In the genomic region with DNA sequence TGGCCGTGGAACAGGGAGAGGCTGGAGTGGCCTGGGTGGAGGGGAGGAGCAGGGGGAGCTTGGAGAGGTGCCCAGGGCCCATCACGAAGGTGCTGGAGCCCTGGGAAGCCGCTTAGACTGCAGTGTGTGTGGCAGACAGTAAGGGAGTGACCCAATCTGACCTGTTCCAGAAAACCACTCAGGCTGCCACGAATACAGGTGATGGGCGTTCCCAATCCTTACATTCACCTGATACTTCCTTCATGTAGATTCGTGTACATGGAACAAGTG, we compare ENCODE assay signal across 24 cellular contexts.
DNase-seq lines count a peak whose midpoint lies in the region; ATAC-seq and TF ChIP-seq lines count a peak whose summit lies in the region.
"Had no signal": no experiment of that assay in that cellular context is flagged by ENCODE, and none has a peak within 500 bp of the region (broad histone marks: within the 10 kb centered on the region; RNA-seq: fewer than 3 reads in every experiment).

No MANE protein-coding gene starts in this region.

- H3K27ac ChIP-seq in cardiac muscle cell, result peak overlapping the region; percentile 67
- peak overlapping the region in 1 of 3 donors; percentile 59 for H3K27ac ChIP-seq in thyroid gland
- H3K27ac ChIP-seq: hepatocyte, neutrophil, SJSA1 had no signal

- TF ChIP-seq CTCF in cardiac muscle cell (IDR thresholded peaks at IDR 0.05; ENCODE audit: low read depth, low read length) (no peak), thyroid gland (IDR thresholded peaks at IDR 0.05) (no peak)

- no peaks in the 10 kb centered on the region for H3K27me3 ChIP-seq in cardiac muscle cell
- H3K27me3 ChIP-seq in thyroid gland, result no peaks in the 10 kb centered on the region
- H3K27me3 ChIP-seq: BE2C, hepatocyte, neutrophil, SJSA1 had no signal

- no peak for TF ChIP-seq POLR2A in thyroid gland (IDR thresholded peaks at IDR 0.05)

- intact Hi-C loops in thyroid gland (cut with DNase I), result no loop called here

- ATAC-seq in GM21390 (IDR thresholded peaks at IDR 0.05; ENCODE audit: unreplicated experiment), result no peak
- ATAC-seq: GM23338; stimulated activated memory B cell treated with anti-CD40 and anti-IgM and Interleukin-4, amounts not matched to agents 10 μg/mL and 1 μg/mL and 100 μg/mL, for 72 hours had no signal

- H3K9me3 ChIP-seq in cardiac muscle cell (ENCODE audit: low read depth), result no peaks in the 10 kb centered on the region
- H3K9me3 ChIP-seq in thyroid gland, result no peaks in the 10 kb centered on the region
- H3K9me3 ChIP-seq: BE2C, SJSA1 had no signal

- WGBS in thyroid gland, 2 donors, result 38 to 54% methylated on average over 6 of the region's 6 CpGs

- DNase-seq in NCI-H2107 treated with DMSO at 0.1 percent for 48 hours (lab: John Stamatoyannopoulos, UW; ENCODE audit: unreplicated experiment) (peak; percentile 55), NCI-H2107 (lab: John Stamatoyannopoulos, UW) (no peak), cardiac muscle cell (ENCODE audit: low read depth in 1 of 2, low spot score in 1 of 2) (no peak), mucosa of gallbladder (ENCODE audit: low spot score) (peak; percentile 40), thyroid gland (peak; percentile 71 to 80), NCI-H1436 (lab: John Stamatoyannopoulos, UW) (no peak), cerebellar cortex (ENCODE audit: low spot score) (no peak)
- DNase-seq: 8988T; activated CD4-positive, alpha-beta memory T cell treated with anti-CD3 and anti-CD28 coated beads, Interleukin-2, amount 10 ng/mL, durations not matched to agents 7 days and 5 days; activated naive CD4-positive, alpha-beta T cell treated with Interleukin-2 at 50 U/mL for 16 hours; BE2C; Kasumi-1; midbrain; NCI-H1092; NCI-H2081; NCI-H526; T-helper 2 cell had no signal

- H3K4me1 ChIP-seq in cardiac muscle cell (ENCODE audit: low read depth) (peaks cover 8% of the 10 kb centered on the region), thyroid gland (peaks cover 0 to 8% of the 10 kb centered on the region in 2 donors)
- H3K4me1 ChIP-seq: BE2C had no signal

- no peak overlapping the region for H3K4me3 ChIP-seq in cardiac muscle cell
- no peak overlapping the region for H3K4me3 ChIP-seq in thyroid gland (replicated peaks in 1 of 3)
- H3K4me3 ChIP-seq: coronary artery, GM23338, hepatocyte, SJSA1 had no signal

- H3K36me3 ChIP-seq in cardiac muscle cell, result peaks cover 84% of the 10 kb centered on the region
- H3K36me3 ChIP-seq in thyroid gland, result peaks cover 31 to 36% of the 10 kb centered on the region in 2 donors

Comparison
In these comparisons a context has a peak if more than half of its experiments do, and no peak if none do; other contexts are left out.
1. DNase-seq: peak in NCI-H2107 treated with DMSO at 0.1 percent for 48 hours (single experiment), mucosa of gallbladder (single experiment) and thyroid gland (2 of 2); none in NCI-H2107 (single experiment), cardiac muscle cell (0 of 2), NCI-H1436 (single experiment) and cerebellar cortex (single experiment).